1 cellular context compared by ENCODE assay signal in the genomic region with DNA sequence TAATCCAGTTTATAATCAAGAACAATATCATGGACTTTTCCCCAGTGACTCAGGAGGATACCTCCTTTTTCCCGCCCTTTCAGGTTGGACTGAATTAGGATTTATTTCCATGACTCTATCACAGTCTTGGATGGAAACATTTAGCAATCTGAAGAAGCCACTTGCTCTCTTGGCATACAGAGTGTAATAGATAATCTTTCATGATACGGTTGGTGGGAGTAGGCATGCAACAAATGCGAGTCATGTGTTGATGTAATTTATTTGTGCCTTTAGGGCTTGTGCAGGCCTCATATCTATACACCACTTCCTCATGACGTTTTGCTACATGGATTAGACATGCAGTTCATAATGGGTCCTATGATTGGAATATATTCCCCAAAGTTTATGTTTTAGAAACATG.
TF ChIP-seq lines count a peak whose summit lies in the region.

No MANE protein-coding gene starts in this region.

TF ChIP-seq in HepG2, 621 proteins besides CTCF, POLR2A, EP300 and RAD21:
- TF ChIP-seq, protein P1, sequence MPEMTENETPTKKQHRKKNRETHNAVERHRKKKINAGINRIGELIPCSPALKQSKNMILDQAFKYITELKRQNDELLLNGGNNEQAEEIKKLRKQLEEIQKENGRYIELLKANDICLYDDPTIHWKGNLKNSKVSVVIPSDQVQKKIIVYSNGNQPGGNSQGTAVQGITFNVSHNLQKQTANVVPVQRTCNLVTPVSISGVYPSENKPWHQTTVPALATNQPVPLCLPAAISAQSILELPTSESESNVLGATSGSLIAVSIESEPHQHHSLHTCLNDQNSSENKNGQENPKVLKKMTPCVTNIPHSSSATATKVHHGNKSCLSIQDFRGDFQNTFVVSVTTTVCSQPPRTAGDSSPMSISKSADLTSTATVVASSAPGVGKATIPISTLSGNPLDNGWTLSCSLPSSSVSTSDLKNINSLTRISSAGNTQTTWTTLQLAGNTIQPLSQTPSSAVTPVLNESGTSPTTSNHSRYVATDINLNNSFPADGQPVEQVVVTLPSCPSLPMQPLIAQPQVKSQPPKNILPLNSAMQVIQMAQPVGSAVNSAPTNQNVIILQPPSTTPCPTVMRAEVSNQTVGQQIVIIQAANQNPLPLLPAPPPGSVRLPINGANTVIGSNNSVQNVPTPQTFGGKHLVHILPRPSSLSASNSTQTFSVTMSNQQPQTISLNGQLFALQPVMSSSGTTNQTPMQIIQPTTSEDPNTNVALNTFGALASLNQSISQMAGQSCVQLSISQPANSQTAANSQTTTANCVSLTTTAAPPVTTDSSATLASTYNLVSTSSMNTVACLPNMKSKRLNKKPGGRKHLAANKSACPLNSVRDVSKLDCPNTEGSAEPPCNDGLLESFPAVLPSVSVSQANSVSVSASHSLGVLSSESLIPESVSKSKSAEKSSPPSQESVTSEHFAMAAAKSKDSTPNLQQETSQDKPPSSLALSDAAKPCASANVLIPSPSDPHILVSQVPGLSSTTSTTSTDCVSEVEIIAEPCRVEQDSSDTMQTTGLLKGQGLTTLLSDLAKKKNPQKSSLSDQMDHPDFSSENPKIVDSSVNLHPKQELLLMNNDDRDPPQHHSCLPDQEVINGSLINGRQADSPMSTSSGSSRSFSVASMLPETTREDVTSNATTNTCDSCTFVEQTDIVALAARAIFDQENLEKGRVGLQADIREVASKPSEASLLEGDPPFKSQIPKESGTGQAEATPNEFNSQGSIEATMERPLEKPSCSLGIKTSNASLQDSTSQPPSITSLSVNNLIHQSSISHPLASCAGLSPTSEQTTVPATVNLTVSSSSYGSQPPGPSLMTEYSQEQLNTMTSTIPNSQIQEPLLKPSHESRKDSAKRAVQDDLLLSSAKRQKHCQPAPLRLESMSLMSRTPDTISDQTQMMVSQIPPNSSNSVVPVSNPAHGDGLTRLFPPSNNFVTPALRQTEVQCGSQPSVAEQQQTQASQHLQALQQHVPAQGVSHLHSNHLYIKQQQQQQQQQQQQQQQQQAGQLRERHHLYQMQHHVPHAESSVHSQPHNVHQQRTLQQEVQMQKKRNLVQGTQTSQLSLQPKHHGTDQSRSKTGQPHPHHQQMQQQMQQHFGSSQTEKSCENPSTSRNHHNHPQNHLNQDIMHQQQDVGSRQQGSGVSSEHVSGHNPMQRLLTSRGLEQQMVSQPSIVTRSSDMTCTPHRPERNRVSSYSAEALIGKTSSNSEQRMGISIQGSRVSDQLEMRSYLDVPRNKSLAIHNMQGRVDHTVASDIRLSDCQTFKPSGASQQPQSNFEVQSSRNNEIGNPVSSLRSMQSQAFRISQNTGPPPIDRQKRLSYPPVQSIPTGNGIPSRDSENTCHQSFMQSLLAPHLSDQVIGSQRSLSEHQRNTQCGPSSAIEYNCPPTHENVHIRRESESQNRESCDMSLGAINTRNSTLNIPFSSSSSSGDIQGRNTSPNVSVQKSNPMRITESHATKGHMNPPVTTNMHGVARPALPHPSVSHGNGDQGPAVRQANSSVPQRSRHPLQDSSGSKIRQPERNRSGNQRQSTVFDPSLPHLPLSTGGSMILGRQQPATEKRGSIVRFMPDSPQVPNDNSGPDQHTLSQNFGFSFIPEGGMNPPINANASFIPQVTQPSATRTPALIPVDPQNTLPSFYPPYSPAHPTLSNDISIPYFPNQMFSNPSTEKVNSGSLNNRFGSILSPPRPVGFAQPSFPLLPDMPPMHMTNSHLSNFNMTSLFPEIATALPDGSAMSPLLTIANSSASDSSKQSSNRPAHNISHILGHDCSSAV (CRISPR knock-in tag; IDR thresholded peaks at IDR 0.05; ENCODE audit: borderline replicate concordance), result no peak
- no peak for TF ChIP-seq ZNF256 (CRISPR knock-in tag; conservative IDR thresholded peaks at IDR 0.05)
- TF ChIP-seq, protein P2, sequence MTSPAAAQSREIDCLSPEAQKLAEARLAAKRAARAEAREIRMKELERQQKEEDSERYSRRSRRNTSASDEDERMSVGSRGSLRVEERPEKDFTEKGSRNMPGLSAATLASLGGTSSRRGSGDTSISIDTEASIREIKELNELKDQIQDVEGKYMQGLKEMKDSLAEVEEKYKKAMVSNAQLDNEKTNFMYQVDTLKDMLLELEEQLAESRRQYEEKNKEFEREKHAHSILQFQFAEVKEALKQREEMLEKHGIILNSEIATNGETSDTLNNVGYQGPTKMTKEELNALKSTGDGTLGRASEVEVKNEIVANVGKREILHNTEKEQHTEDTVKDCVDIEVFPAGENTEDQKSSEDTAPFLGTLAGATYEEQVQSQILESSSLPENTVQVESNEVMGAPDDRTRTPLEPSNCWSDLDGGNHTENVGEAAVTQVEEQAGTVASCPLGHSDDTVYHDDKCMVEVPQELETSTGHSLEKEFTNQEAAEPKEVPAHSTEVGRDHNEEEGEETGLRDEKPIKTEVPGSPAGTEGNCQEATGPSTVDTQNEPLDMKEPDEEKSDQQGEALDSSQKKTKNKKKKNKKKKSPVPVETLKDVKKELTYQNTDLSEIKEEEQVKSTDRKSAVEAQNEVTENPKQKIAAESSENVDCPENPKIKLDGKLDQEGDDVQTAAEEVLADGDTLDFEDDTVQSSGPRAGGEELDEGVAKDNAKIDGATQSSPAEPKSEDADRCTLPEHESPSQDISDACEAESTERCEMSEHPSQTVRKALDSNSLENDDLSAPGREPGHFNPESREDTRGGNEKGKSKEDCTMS (CRISPR knock-in tag; conservative IDR thresholded peaks at IDR 0.05), result no peak
- TF ChIP-seq NR2F2 (IDR thresholded peaks at IDR 0.05; ENCODE audit: borderline replicate concordance, low read depth), result no peak
- no peak for TF ChIP-seq IKZF4 (CRISPR knock-in tag; IDR thresholded peaks at IDR 0.05; ENCODE audit: borderline replicate concordance, low read depth, not compliant biosample characterization)
- TF ChIP-seq NR2C2 (CRISPR knock-in tag; IDR thresholded peaks at IDR 0.05; ENCODE audit: borderline replicate concordance), result no peak
- no peak for TF ChIP-seq MED13 (CRISPR knock-in tag; IDR thresholded peaks at IDR 0.05)
- TF ChIP-seq ZNF432 (CRISPR knock-in tag; IDR thresholded peaks at IDR 0.05; ENCODE audit: borderline replicate concordance), result no peak
- no peak for TF ChIP-seq CBX5 (CRISPR knock-in tag; IDR thresholded peaks at IDR 0.05; ENCODE audit: borderline replicate concordance)
- no peak for TF ChIP-seq ZNF891 (CRISPR knock-in tag; IDR thresholded peaks at IDR 0.05)
- TF ChIP-seq HNRNPK (IDR thresholded peaks at IDR 0.05; ENCODE audit: low read depth, low read length, poor library complexity, severe bottlenecking), result no peak
- no peak for TF ChIP-seq ZNF441 (CRISPR knock-in tag; IDR thresholded peaks at IDR 0.05; ENCODE audit: borderline replicate concordance)
- no peak for TF ChIP-seq SRY (CRISPR knock-in tag; IDR thresholded peaks at IDR 0.05)
- TF ChIP-seq ARHGAP35 (CRISPR knock-in tag; IDR thresholded peaks at IDR 0.05; ENCODE audit: borderline replicate concordance), result no peak
